Comparison of ENCODE assay signal across 8 cellular contexts in the genomic region with DNA sequence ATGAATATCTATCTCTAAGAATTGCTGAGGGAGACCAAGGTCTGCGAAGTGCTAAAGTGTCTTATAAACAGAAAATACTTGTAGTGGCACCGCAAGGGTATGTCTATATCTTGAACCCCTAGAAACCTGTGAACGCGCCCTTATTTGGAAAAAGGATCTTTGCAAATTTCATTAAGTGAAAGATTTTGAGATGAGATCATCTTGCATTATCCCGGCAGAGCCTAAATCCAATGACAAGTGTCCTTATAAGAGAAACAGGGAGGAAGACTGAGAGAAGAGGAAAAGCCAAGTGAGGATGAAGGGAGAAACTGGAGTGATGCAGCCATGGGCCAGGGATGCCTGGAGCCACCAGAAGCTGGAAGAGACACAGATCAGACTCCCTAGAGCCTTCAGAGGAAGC.
"Had no signal": no experiment of that assay in that cellular context is flagged by ENCODE, and none has a peak within 500 bp of the region (broad histone marks: within the 10 kb centered on the region; RNA-seq: fewer than 3 reads in every experiment).

No MANE protein-coding gene starts in this region.

- H3K9me3 ChIP-seq: HAP-1 had no signal

- H2AFZ ChIP-seq: GM23248 had no signal

- H3K9ac ChIP-seq: GM23248 had no signal

- ATAC-seq: HCT116, K562 had no signal

- DNase-seq: GM23248, GOT3, H7, HFFc6, IMR-90 had no signal

- H3K4me3 ChIP-seq: GM23248, HAP-1, K562 had no signal

- H3K4me3 Mint-ChIP-seq: HFFc6 had no signal

- H3K27ac ChIP-seq: GM23248 had no signal

- H3K9me3 Mint-ChIP-seq: HFFc6 had no signal

- H3K4me1 ChIP-seq: HAP-1 had no signal

- H3K27ac Mint-ChIP-seq: HFFc6 had no signal
